In the genomic region with DNA sequence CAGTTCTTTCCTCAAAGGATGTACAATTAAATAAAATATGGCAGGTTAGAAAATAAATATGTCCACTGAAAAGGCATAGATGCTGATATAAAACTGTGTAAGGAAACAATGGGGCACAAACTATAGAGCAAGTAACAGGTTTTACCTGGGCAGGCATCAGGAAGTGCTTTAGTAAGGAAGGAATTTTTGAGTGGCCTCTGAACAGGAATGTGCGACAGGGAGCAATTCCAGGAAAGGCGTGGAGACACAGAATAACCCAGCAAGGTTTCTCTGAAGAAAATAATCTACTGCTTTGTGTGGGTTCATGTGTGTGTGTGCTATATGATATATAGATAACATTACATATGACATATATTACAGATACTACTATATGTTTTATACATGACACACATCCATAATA, we compare ENCODE assay signal across 15 cellular contexts.
DNase-seq lines count a peak whose midpoint lies in the region; ATAC-seq, FAIRE-seq and TF ChIP-seq lines count a peak whose summit lies in the region.
"Had no signal": no experiment of that assay in that cellular context is flagged by ENCODE, and none has a peak within 500 bp of the region (broad histone marks: within the 10 kb centered on the region; RNA-seq: fewer than 3 reads in every experiment).

No MANE protein-coding gene starts in this region.

- H2BK120ac ChIP-seq in mesendoderm (ENCODE audit: low read depth, low read length), result no peak overlapping the region

- no peak for TF ChIP-seq POLR2A in endothelial cell of umbilical vein (IDR thresholded peaks at IDR 0.05; ENCODE audit: low read depth, low read length)

- H4K5ac ChIP-seq in mesendoderm (ENCODE audit: low read length), result no peak overlapping the region

- dilution Hi-C loops in endothelial cell of umbilical vein (cut with MboI; ENCODE audit: extremely low pct_ligation_motif_present, low sequenced_read_pairs), result no loop called here

- H3K36me3 Mint-ChIP-seq in activated CD4-positive, alpha-beta T cell treated with anti-CD3 and anti-CD28 coated beads, Interleukin-2, amount 10 ng/mL, durations not matched to agents 7 days and 5 days (ENCODE audit: low read depth), result no peaks in the 10 kb centered on the region
- H3K36me3 Mint-ChIP-seq: CD4-positive, CD25-positive, alpha-beta regulatory T cell had no signal

- DNase-seq in DMS53 (lab: John Stamatoyannopoulos, UW), result peak; percentile 13
- DNase-seq in DMS53 treated with DMSO at 0.1 percent for 48 hours (lab: John Stamatoyannopoulos, UW; ENCODE audit: unreplicated experiment), result no peak
- DNase-seq in endothelial cell of umbilical vein (ENCODE audit: low read depth, low spot score), result no peak
- peak; percentile 25 for DNase-seq in mesendoderm
- no peak for DNase-seq in upper lobe of right lung
- DNase-seq in left colon, result no peak
- DNase-seq in activated CD4-positive, alpha-beta T cell treated with anti-CD3 and anti-CD28 coated beads, Interleukin-2, amount 10 ng/mL, durations not matched to agents 7 days and 5 days, result no peak
- no peak for DNase-seq in NCI-H526 treated with DMSO at 0.1 percent for 48 hours (lab: John Stamatoyannopoulos, UW)
- DNase-seq: COR-L47, NCI-H226 had no signal

- H3K9me3 Mint-ChIP-seq in activated CD4-positive, alpha-beta T cell treated with anti-CD3 and anti-CD28 coated beads, Interleukin-2, amount 10 ng/mL, durations not matched to agents 7 days and 5 days, result no peaks in the 10 kb centered on the region
- H3K9me3 Mint-ChIP-seq: CD4-positive, CD25-positive, alpha-beta regulatory T cell had no signal

- H2AK5ac ChIP-seq in mesendoderm (ENCODE audit: low read length), result no peak overlapping the region

- H3K4me1 Mint-ChIP-seq in activated CD4-positive, alpha-beta T cell treated with anti-CD3 and anti-CD28 coated beads, Interleukin-2, amount 10 ng/mL, durations not matched to agents 7 days and 5 days, result no peaks in the 10 kb centered on the region

- H3K27me3 Mint-ChIP-seq in activated CD4-positive, alpha-beta T cell treated with anti-CD3 and anti-CD28 coated beads, Interleukin-2, amount 10 ng/mL, durations not matched to agents 7 days and 5 days, result peaks cover 8% of the 10 kb centered on the region

- BruUV-seq in endothelial cell of umbilical vein (replicated peaks; lab: Mats Ljungman, UMichigan), result no TSS peak

- FAIRE-seq in endothelial cell of umbilical vein (lab: Jason Lieb, UNC), result no peak
- FAIRE-seq: GM12891, H1 had no signal

- H3K79me2 ChIP-seq in endothelial cell of umbilical vein (ENCODE audit: control insufficient read depth, insufficient read depth, low read length), result no peaks in the 10 kb centered on the region
- H3K79me2 ChIP-seq in mesendoderm (ENCODE audit: control insufficient read depth, insufficient read depth, low read length), result no peaks in the 10 kb centered on the region

- ATAC-seq in upper lobe of right lung (peak; percentile 90), left colon (no peak)

- H4K8ac ChIP-seq in mesendoderm (ENCODE audit: low read depth, low read length), result no peak overlapping the region

- H3K27me3 ChIP-seq in endothelial cell of umbilical vein (ENCODE audit: control insufficient read depth in 2 of 2, insufficient read depth in 2 of 2, low read length in 2 of 2), result no peaks in the 10 kb centered on the region
- no peaks in the 10 kb centered on the region for H3K27me3 ChIP-seq in mesendoderm (ENCODE audit: insufficient read depth, low read length, poor library complexity)
- no peaks in the 10 kb centered on the region for H3K27me3 ChIP-seq in upper lobe of right lung
- H3K27me3 ChIP-seq: BE2C had no signal

- no peaks in the 10 kb centered on the region for H3K36me3 ChIP-seq in endothelial cell of umbilical vein (ENCODE audit: control insufficient read depth in 2 of 2, extremely low read depth in 1 of 2, insufficient read depth in 2 of 2, low read length in 2 of 2)
- H3K36me3 ChIP-seq in mesendoderm (ENCODE audit: control insufficient read depth, insufficient read depth, low read length), result no peaks in the 10 kb centered on the region
- H3K36me3 ChIP-seq in upper lobe of right lung, result no peaks in the 10 kb centered on the region
- H3K36me3 ChIP-seq: BE2C had no signal

- H3K4me3 ChIP-seq in endothelial cell of umbilical vein (replicated peaks in 1 of 3; ENCODE audit: insufficient read depth in 1 of 3, low read depth in 1 of 3, low read length in 3 of 3) (no peak overlapping the region), mesendoderm (ENCODE audit: low read length) (no peak overlapping the region), upper lobe of right lung (no peak overlapping the region)

- H3K79me1 ChIP-seq in mesendoderm (ENCODE audit: low read length), result no peaks in the 10 kb centered on the region

- TF ChIP-seq CTCF in endothelial cell of umbilical vein (IDR thresholded peaks at IDR 0.05; ENCODE audit: extremely low read depth in 1 of 2, insufficient read depth in 1 of 2, low read depth in 1 of 2, low read length in 2 of 2) (no peak), upper lobe of right lung (IDR thresholded peaks at IDR 0.05) (no peak)

- H3K18ac ChIP-seq in mesendoderm (ENCODE audit: low read length), result no peak overlapping the region

- H3K27ac Mint-ChIP-seq in activated CD4-positive, alpha-beta T cell treated with anti-CD3 and anti-CD28 coated beads, Interleukin-2, amount 10 ng/mL, durations not matched to agents 7 days and 5 days, result no peak overlapping the region
- H3K27ac Mint-ChIP-seq: CD4-positive, CD25-positive, alpha-beta regulatory T cell had no signal

- intact Hi-C loops in endothelial cell of umbilical vein (cut with micrococcal nuclease) (loop anchor here (2.0 to 10.0 kb wide), 4 partner anchors 340 to 1810 kb away; no protein-coding TSS in a partner anchor), upper lobe of right lung (cut with DNase I) (no loop called here), left colon (cut with DNase I, micrococcal nuclease) (no loop called here)

- H2BK15ac ChIP-seq in mesendoderm (replicated peaks; ENCODE audit: low read depth), result no peak overlapping the region

- H2AFZ ChIP-seq in endothelial cell of umbilical vein (ENCODE audit: low read depth, low read length), result peak overlapping the region; percentile 57

- H3K23ac ChIP-seq in mesendoderm (ENCODE audit: low read length), result no peak overlapping the region

- no peaks in the 10 kb centered on the region for H4K20me1 ChIP-seq in endothelial cell of umbilical vein (replicated peaks; ENCODE audit: control insufficient read depth, extremely low read depth, insufficient read depth, low read length)

- H2BK5ac ChIP-seq in mesendoderm (ENCODE audit: low read length), result no peak overlapping the region

- POLR2A ChIA-PET in endothelial cell of umbilical vein (lab: Charles Lee), result no interaction called here
- POLR2A ChIA-PET in activated CD4-positive, alpha-beta T cell treated with anti-CD3 and anti-CD28 coated beads, Interleukin-2, amount 10 ng/mL, durations not matched to agents 7 days and 5 days (lab: Charles Lee), result no interaction called here

- CTCF ChIA-PET in endothelial cell of umbilical vein (lab: Charles Lee), result no interaction called here
- CTCF ChIA-PET in activated CD4-positive, alpha-beta T cell treated with anti-CD3 and anti-CD28 coated beads, Interleukin-2, amount 10 ng/mL, durations not matched to agents 7 days and 5 days (lab: Charles Lee), result no interaction called here

- H3K9me3 ChIP-seq in endothelial cell of umbilical vein (replicated peaks; ENCODE audit: control insufficient read depth, insufficient read depth, low read length) (no peaks in the 10 kb centered on the region), upper lobe of right lung (no peaks in the 10 kb centered on the region)
- H3K9me3 ChIP-seq: BE2C had no signal

- H3K4ac ChIP-seq in mesendoderm (ENCODE audit: low read depth, low read length), result no peak overlapping the region

- H3K9ac ChIP-seq in endothelial cell of umbilical vein (replicated peaks; ENCODE audit: extremely low read depth, insufficient read depth, low read length) (peak overlapping the region; percentile 23), mesendoderm (ENCODE audit: low read length) (no peak overlapping the region)

- H3K4me3 Mint-ChIP-seq in activated CD4-positive, alpha-beta T cell treated with anti-CD3 and anti-CD28 coated beads, Interleukin-2, amount 10 ng/mL, durations not matched to agents 7 days and 5 days, result no peak overlapping the region

- H3K4me1 ChIP-seq in endothelial cell of umbilical vein (ENCODE audit: control insufficient read depth, extremely low read depth, insufficient read depth, low read length), result peaks cover 33% of the 10 kb centered on the region
- no peaks in the 10 kb centered on the region for H3K4me1 ChIP-seq in mesendoderm (ENCODE audit: control insufficient read depth, low read depth, low read length)
- H3K4me1 ChIP-seq in upper lobe of right lung, result no peaks in the 10 kb centered on the region
- H3K4me1 ChIP-seq: BE2C had no signal

- no CpG with 5 or more reads among the region's 2 CpGs for WGBS in mesendoderm (ENCODE audit: extremely low coverage, insufficient coverage, low lambda C conversion rate)

- H3K4me2 ChIP-seq in endothelial cell of umbilical vein (ENCODE audit: insufficient read depth, low read length), result no peak overlapping the region
- H3K4me2 ChIP-seq in mesendoderm (ENCODE audit: low read length), result no peak overlapping the region

- H3K27ac ChIP-seq in endothelial cell of umbilical vein (ENCODE audit: insufficient read depth, low read depth, low read length) (peak overlapping the region; percentile 57), mesendoderm (ENCODE audit: low read depth, low read length) (no peak overlapping the region), upper lobe of right lung (no peak overlapping the region)
- H3K27ac ChIP-seq: 22Rv1 had no signal

- H3K56ac ChIP-seq in mesendoderm (ENCODE audit: low read length), result no peak overlapping the region

- H3K9me1 ChIP-seq in endothelial cell of umbilical vein (replicated peaks; ENCODE audit: control insufficient read depth, extremely low read depth, insufficient read depth, low read length), result no peaks in the 10 kb centered on the region

TF ChIP-seq in endothelial cell of umbilical vein, 7 proteins besides CTCF, POLR2A, EP300 and RAD21:
- no peak for TF ChIP-seq EZH2 (IDR thresholded peaks at IDR 0.05; ENCODE audit: borderline replicate concordance, low read depth, low read length, severe bottlenecking)

Comparison
In these comparisons a context has a peak if more than half of its experiments do, and no peak if none do; other contexts are left out.
1. DNase-seq: peak in DMS53 (single experiment) and mesendoderm (single experiment); none in DMS53 treated with DMSO at 0.1 percent for 48 hours (single experiment), endothelial cell of umbilical vein (single experiment), upper lobe of right lung (single experiment), left colon (0 of 2), activated CD4-positive, alpha-beta T cell treated with anti-CD3 and anti-CD28 coated beads, Interleukin-2, amount 10 ng/mL, durations not matched to agents 7 days and 5 days (single experiment) and NCI-H526 treated with DMSO at 0.1 percent for 48 hours (single experiment).